1 cellular context compared by ENCODE assay signal in genomic region chr12:117342682-117343081, GRCh38.
A peak's percentile ranks its signal among the peaks of the same experiment; 100 is the strongest.
TF ChIP-seq lines count a peak whose summit lies in the region.

No MANE protein-coding gene starts in this region.

TF ChIP-seq in endothelial cell of umbilical vein, 7 proteins besides CTCF, POLR2A, EP300 and RAD21 (continued from another document):
- TF ChIP-seq POLR2AphosphoS5 (IDR thresholded peaks at IDR 0.05; ENCODE audit: insufficient read depth, low read depth, low read length) (no peak), FOS (IDR thresholded peaks at IDR 0.05; ENCODE audit: borderline replicate concordance, insufficient read depth, low read length) (peak; percentile 39)
